1 cellular context compared by ENCODE assay signal in genomic region chr1:183996396-183996795, GRCh38.
TF ChIP-seq lines count a peak whose summit lies in the region.

No MANE protein-coding gene starts in this region.

TF ChIP-seq in HepG2, 621 proteins besides CTCF, POLR2A, EP300 and RAD21 (continued from another document):
- TF ChIP-seq CSRNP2 (CRISPR knock-in tag; conservative IDR thresholded peaks at IDR 0.05; ENCODE audit: low read depth) (no peak), ZNF800 (CRISPR knock-in tag; IDR thresholded peaks at IDR 0.05) (no peak), ZNF549 (CRISPR knock-in tag; IDR thresholded peaks at IDR 0.05) (no peak), ZNF512 (CRISPR knock-in tag; IDR thresholded peaks at IDR 0.05) (no peak), ZFYVE20 (CRISPR knock-in tag; IDR thresholded peaks at IDR 0.05; ENCODE audit: borderline replicate concordance, low read depth) (no peak), HNRNPL (IDR thresholded peaks at IDR 0.05; ENCODE audit: low read depth, low read length) (no peak), FOXM1 (CRISPR knock-in tag; IDR thresholded peaks at IDR 0.05) (no peak), ZXDC (CRISPR knock-in tag; IDR thresholded peaks at IDR 0.05) (no peak), CCAR2 (optimal IDR thresholded peaks at IDR 0.05; ENCODE audit: low read depth, low read length) (no peak), MAFF (IDR thresholded peaks at IDR 0.05; ENCODE audit: low read depth, low read length) (no peak), NFKB2 (CRISPR knock-in tag; IDR thresholded peaks at IDR 0.05; ENCODE audit: borderline replicate concordance) (no peak), ZBTB7A (CRISPR knock-in tag; IDR thresholded peaks at IDR 0.05) (no peak), ZMYM3 (CRISPR knock-in tag; IDR thresholded peaks at IDR 0.05) (no peak), SNAI1 (CRISPR knock-in tag; IDR thresholded peaks at IDR 0.05; ENCODE audit: borderline replicate concordance) (no peak), RXRA (CRISPR knock-in tag; IDR thresholded peaks at IDR 0.05) (peak; percentile 42; the same call in 1 of the 2 replicates), CEBPB (IDR thresholded peaks at IDR 0.05; ENCODE audit: borderline replicate concordance, low read depth, low read length) (no peak), ZNF264 (CRISPR knock-in tag; IDR thresholded peaks at IDR 0.05) (no peak; the same call in 1 of the 2 replicates), ELK4 (CRISPR knock-in tag; IDR thresholded peaks at IDR 0.05; ENCODE audit: borderline replicate concordance) (no peak), ZNF747 (CRISPR knock-in tag; IDR thresholded peaks at IDR 0.05; ENCODE audit: borderline replicate concordance) (0 out of 2 replicates have a peak, but pooled peaks have one; percentile 50), ATF2 (CRISPR knock-in tag; IDR thresholded peaks at IDR 0.05) (no peak), TCF7 (IDR thresholded peaks at IDR 0.05; ENCODE audit: low read depth) (peak; percentile 69; the same call in 1 of the 2 replicates), SIX4 (CRISPR knock-in tag; IDR thresholded peaks at IDR 0.05) (peak; percentile 42; the same call in 1 of the 2 replicates)
- TF ChIP-seq, protein P1, sequence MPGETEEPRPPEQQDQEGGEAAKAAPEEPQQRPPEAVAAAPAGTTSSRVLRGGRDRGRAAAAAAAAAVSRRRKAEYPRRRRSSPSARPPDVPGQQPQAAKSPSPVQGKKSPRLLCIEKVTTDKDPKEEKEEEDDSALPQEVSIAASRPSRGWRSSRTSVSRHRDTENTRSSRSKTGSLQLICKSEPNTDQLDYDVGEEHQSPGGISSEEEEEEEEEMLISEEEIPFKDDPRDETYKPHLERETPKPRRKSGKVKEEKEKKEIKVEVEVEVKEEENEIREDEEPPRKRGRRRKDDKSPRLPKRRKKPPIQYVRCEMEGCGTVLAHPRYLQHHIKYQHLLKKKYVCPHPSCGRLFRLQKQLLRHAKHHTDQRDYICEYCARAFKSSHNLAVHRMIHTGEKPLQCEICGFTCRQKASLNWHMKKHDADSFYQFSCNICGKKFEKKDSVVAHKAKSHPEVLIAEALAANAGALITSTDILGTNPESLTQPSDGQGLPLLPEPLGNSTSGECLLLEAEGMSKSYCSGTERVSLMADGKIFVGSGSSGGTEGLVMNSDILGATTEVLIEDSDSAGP (CRISPR knock-in tag; IDR thresholded peaks at IDR 0.05; ENCODE audit: borderline replicate concordance) = no peak
- TF ChIP-seq, protein P2, sequence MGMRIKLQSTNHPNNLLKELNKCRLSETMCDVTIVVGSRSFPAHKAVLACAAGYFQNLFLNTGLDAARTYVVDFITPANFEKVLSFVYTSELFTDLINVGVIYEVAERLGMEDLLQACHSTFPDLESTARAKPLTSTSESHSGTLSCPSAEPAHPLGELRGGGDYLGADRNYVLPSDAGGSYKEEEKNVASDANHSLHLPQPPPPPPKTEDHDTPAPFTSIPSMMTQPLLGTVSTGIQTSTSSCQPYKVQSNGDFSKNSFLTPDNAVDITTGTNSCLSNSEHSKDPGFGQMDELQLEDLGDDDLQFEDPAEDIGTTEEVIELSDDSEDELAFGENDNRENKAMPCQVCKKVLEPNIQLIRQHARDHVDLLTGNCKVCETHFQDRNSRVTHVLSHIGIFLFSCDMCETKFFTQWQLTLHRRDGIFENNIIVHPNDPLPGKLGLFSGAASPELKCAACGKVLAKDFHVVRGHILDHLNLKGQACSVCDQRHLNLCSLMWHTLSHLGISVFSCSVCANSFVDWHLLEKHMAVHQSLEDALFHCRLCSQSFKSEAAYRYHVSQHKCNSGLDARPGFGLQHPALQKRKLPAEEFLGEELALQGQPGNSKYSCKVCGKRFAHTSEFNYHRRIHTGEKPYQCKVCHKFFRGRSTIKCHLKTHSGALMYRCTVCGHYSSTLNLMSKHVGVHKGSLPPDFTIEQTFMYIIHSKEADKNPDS (CRISPR knock-in tag; IDR thresholded peaks at IDR 0.05) = no peak
- TF ChIP-seq, protein P3, sequence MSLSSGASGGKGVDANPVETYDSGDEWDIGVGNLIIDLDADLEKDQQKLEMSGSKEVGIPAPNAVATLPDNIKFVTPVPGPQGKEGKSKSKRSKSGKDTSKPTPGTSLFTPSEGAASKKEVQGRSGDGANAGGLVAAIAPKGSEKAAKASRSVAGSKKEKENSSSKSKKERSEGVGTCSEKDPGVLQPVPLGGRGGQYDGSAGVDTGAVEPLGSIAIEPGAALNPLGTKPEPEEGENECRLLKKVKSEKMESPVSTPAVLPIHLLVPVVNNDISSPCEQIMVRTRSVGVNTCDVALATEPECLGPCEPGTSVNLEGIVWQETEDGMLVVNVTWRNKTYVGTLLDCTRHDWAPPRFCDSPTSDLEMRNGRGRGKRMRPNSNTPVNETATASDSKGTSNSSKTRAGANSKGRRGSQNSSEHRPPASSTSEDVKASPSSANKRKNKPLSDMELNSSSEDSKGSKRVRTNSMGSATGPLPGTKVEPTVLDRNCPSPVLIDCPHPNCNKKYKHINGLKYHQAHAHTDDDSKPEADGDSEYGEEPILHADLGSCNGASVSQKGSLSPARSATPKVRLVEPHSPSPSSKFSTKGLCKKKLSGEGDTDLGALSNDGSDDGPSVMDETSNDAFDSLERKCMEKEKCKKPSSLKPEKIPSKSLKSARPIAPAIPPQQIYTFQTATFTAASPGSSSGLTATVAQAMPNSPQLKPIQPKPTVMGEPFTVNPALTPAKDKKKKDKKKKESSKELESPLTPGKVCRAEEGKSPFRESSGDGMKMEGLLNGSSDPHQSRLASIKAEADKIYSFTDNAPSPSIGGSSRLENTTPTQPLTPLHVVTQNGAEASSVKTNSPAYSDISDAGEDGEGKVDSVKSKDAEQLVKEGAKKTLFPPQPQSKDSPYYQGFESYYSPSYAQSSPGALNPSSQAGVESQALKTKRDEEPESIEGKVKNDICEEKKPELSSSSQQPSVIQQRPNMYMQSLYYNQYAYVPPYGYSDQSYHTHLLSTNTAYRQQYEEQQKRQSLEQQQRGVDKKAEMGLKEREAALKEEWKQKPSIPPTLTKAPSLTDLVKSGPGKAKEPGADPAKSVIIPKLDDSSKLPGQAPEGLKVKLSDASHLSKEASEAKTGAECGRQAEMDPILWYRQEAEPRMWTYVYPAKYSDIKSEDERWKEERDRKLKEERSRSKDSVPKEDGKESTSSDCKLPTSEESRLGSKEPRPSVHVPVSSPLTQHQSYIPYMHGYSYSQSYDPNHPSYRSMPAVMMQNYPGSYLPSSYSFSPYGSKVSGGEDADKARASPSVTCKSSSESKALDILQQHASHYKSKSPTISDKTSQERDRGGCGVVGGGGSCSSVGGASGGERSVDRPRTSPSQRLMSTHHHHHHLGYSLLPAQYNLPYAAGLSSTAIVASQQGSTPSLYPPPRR (CRISPR knock-in tag; IDR thresholded peaks at IDR 0.05; ENCODE audit: borderline replicate concordance) = peak; percentile 43; the same call in 1 of the 2 replicates
